In the genomic region with DNA sequence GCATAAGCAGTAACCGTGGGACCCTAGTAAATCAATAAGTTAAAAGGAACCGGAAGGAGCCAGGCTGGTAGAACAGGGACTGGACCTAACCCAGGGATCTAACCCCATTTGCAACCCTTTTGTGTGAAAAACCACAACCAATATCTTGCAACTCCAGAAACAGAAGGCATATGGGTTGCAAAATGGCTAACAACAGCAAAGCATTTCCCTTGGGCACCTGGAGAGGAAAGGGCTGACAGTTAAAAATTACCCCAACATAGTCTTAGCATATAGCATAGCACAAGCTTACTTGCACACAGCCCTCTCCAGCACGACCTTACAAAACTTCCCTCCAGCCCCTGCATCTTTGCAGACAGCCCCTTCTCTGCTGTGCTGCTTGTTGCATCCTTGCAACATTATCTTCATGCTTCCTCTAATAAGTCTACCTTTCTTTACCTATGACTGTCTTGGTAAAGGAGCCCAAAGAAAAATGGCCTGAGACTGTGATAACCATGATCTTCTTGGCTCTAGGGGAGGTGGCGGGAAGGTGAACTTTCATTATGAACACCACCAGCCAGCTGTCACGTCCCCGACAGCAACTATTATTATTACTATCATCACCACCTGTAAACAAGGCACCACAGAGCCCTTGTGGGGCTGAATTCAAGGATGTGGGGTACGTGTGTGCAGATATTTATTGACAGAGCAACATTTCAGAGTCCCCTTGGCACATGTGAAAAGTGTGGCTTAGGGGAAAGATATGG, we compare ENCODE assay signal across 14 cellular contexts. TPM values are rescaled to one million over a fixed set of nuclear protein-coding genes. Genes with fewer than 3 reads are reported as not detected.
A peak's percentile ranks its signal among the peaks of the same experiment; 100 is the strongest.
DNase-seq lines count a peak whose midpoint lies in the region; ATAC-seq and TF ChIP-seq lines count a peak whose summit lies in the region.
"Had no signal": no experiment of that assay in that cellular context is flagged by ENCODE, and none has a peak within 500 bp of the region (broad histone marks: within the 10 kb centered on the region; RNA-seq: fewer than 3 reads in every experiment).

No MANE protein-coding gene starts in this region.

- no peak for TF ChIP-seq CTCF in osteocyte (IDR thresholded peaks at IDR 0.05)

- ATAC-seq in GM21423 (IDR thresholded peaks at IDR 0.05; ENCODE audit: unreplicated experiment) (peak; percentile 65), HG03097 (IDR thresholded peaks at IDR 0.05; ENCODE audit: low FRiP score, unreplicated experiment) (peak; percentile 75)
- ATAC-seq in activated T-helper 17 cell treated with anti-CD3 and anti-CD28 coated beads, Interleukin-2, amount 50 U/mL, for 72 hours (replicated peaks), result peak; percentile 50
- ATAC-seq: heart right ventricle had no signal

- H3K36me3 Mint-ChIP-seq in activated T-helper 17 cell treated with anti-CD3 and anti-CD28 coated beads, Interleukin-2, amount 50 U/mL, for 72 hours (ENCODE audit: low read depth), result no peaks in the 10 kb centered on the region
- H3K36me3 Mint-ChIP-seq in osteocyte (ENCODE audit: unreplicated experiment), result no peaks in the 10 kb centered on the region

- no peak overlapping the region for H3K27ac Mint-ChIP-seq in activated T-helper 17 cell treated with anti-CD3 and anti-CD28 coated beads, Interleukin-2, amount 50 U/mL, for 72 hours
- H3K27ac Mint-ChIP-seq in osteocyte (ENCODE audit: unreplicated experiment), result no peak overlapping the region
- H3K27ac Mint-ChIP-seq: T-helper 2 cell treated with Interferon-gamma antibody and Interleukin-4, amounts not matched to agents 5 μg/mL and 100 μg/mL, for 36 hours had no signal

- DNase-seq in NCI-H82 (lab: John Stamatoyannopoulos, UW) (peak; percentile 0), NCI-H82 treated with DMSO at 0.1 percent for 48 hours (lab: John Stamatoyannopoulos, UW; ENCODE audit: unreplicated experiment) (no peak), NCI-H1930 (lab: John Stamatoyannopoulos, UW) (no peak), osteocyte (ENCODE audit: extremely low spot score, unreplicated experiment) (no peak), amygdala (lab: John Stamatoyannopoulos, UW) (no peak)
- DNase-seq: 8988T; heart right ventricle; NCI-H524 treated with DMSO at 0.1 percent for 48 hours; stimulated activated CD4-positive, alpha-beta T cell treated with anti-CD3 and anti-CD28 coated beads, Interleukin-2, amount 100 ng/mL, for 24 hours; upper lobe of left lung had no signal

- no peaks in the 10 kb centered on the region for H3K4me1 Mint-ChIP-seq in activated T-helper 17 cell treated with anti-CD3 and anti-CD28 coated beads, Interleukin-2, amount 50 U/mL, for 72 hours
- H3K4me1 Mint-ChIP-seq in osteocyte (ENCODE audit: unreplicated experiment), result peaks cover 1% of the 10 kb centered on the region

- peaks cover 45% of the 10 kb centered on the region for H3K27me3 Mint-ChIP-seq in activated T-helper 17 cell treated with anti-CD3 and anti-CD28 coated beads, Interleukin-2, amount 50 U/mL, for 72 hours
- H3K27me3 Mint-ChIP-seq in osteocyte (ENCODE audit: unreplicated experiment), result peaks cover 49% of the 10 kb centered on the region

- no peak overlapping the region for H3K4me3 Mint-ChIP-seq in activated T-helper 17 cell treated with anti-CD3 and anti-CD28 coated beads, Interleukin-2, amount 50 U/mL, for 72 hours
- H3K4me3 Mint-ChIP-seq in osteocyte (ENCODE audit: unreplicated experiment), result no peak overlapping the region
- H3K4me3 Mint-ChIP-seq: T-helper 2 cell treated with Interferon-gamma antibody and Interleukin-4, amounts not matched to agents 5 μg/mL and 100 μg/mL, for 36 hours had no signal

- no peaks in the 10 kb centered on the region for H3K9me3 Mint-ChIP-seq in activated T-helper 17 cell treated with anti-CD3 and anti-CD28 coated beads, Interleukin-2, amount 50 U/mL, for 72 hours
- H3K9me3 Mint-ChIP-seq in osteocyte (ENCODE audit: unreplicated experiment), result no peaks in the 10 kb centered on the region
- H3K9me3 Mint-ChIP-seq: T-helper 2 cell treated with Interferon-gamma antibody and Interleukin-4, amounts not matched to agents 5 μg/mL and 100 μg/mL, for 36 hours had no signal

RNA-seq across cellular contexts. Expression of a gene that starts 49.8 kb away (rescaled TPM):
- total RNA-seq in activated T-helper 17 cell treated with anti-CD3 and anti-CD28 coated beads, Interleukin-2, amount 50 U/mL, for 72 hours, result 10 to 100 TPM; 31.3 to 39.1 TPM
- total RNA-seq in osteocyte, result 97.1 and 103 TPM in 2 replicates
